In genomic region chr10:63889756-63890155, GRCh38 we compare ENCODE assay signal across 22 cellular contexts.
"Had no signal": no experiment of that assay in that cellular context is flagged by ENCODE, and none has a peak within 500 bp of the region (broad histone marks: within the 10 kb centered on the region; RNA-seq: fewer than 3 reads in every experiment).

No MANE protein-coding gene starts in this region.

- H3K79me2 ChIP-seq: hepatocyte had no signal

- H3K27me3 Mint-ChIP-seq: dendritic cell treated with granulocyte-macrophage colony-stimulating factor and Interleukin-4, amounts not matched to agents 40 ng/mL and 50 ng/mL, for 4 days had no signal

- H3K27ac ChIP-seq: esophagus squamous epithelium, hepatocyte, neutrophil, spleen, thoracic aorta, transverse colon had no signal

- H3K9me3 ChIP-seq: esophagus squamous epithelium, neutrophil, spleen, thoracic aorta, transverse colon had no signal

- H2AFZ ChIP-seq: hepatocyte had no signal

- H3K36me3 ChIP-seq: esophagus squamous epithelium, neutrophil, spleen, thoracic aorta, transverse colon had no signal

- H3K9me3 Mint-ChIP-seq: dendritic cell treated with granulocyte-macrophage colony-stimulating factor and Interleukin-4, amounts not matched to agents 40 ng/mL and 50 ng/mL, for 4 days; effector memory CD8-positive, alpha-beta T cell; nephron; stimulated activated naive B cell treated with anti-CD40 and anti-IgM and Interleukin-4, amounts not matched to agents 10 μg/mL and 1 μg/mL and 100 μg/mL, for 72 hours; stimulated activated naive CD8-positive, alpha-beta T cell treated with anti-CD3 and anti-CD28 coated beads, Interleukin-15, amount 100 ng/mL, for 72 hours had no signal

- H3K27me3 ChIP-seq: esophagus squamous epithelium, hepatocyte, neutrophil, spleen, transverse colon had no signal

- H3K4me3 ChIP-seq: esophagus squamous epithelium, hepatocyte, lung, spleen, thoracic aorta, transverse colon had no signal

- H3K4me3 Mint-ChIP-seq: dendritic cell treated with granulocyte-macrophage colony-stimulating factor and Interleukin-4, amounts not matched to agents 40 ng/mL and 50 ng/mL, for 4 days; effector memory CD8-positive, alpha-beta T cell; naive B cell; nephron; stimulated activated naive B cell treated with anti-CD40 and anti-IgM and Interleukin-4, amounts not matched to agents 10 μg/mL and 1 μg/mL and 100 μg/mL, for 72 hours; stimulated activated naive CD8-positive, alpha-beta T cell treated with anti-CD3 and anti-CD28 coated beads, Interleukin-15, amount 100 ng/mL, for 72 hours had no signal

- H3K4me1 ChIP-seq: esophagus squamous epithelium, spleen, transverse colon had no signal

- H3K27ac Mint-ChIP-seq: dendritic cell treated with granulocyte-macrophage colony-stimulating factor and Interleukin-4, amounts not matched to agents 40 ng/mL and 50 ng/mL, for 4 days; effector memory CD8-positive, alpha-beta T cell; naive B cell; nephron; stimulated activated naive B cell treated with anti-CD40 and anti-IgM and Interleukin-4, amounts not matched to agents 10 μg/mL and 1 μg/mL and 100 μg/mL, for 72 hours; stimulated activated naive CD8-positive, alpha-beta T cell treated with anti-CD3 and anti-CD28 coated beads, Interleukin-15, amount 100 ng/mL, for 72 hours had no signal

- H3K4me2 ChIP-seq: hepatocyte had no signal

- DNase-seq: effector memory CD8-positive, alpha-beta T cell; esophagus squamous epithelium; foreskin fibroblast; head of caudate nucleus; kidney; left cardiac atrium; left ventricle myocardium superior; mesendoderm; naive B cell; posterior cingulate gyrus; spleen; stimulated activated CD4-positive, alpha-beta T cell treated with anti-CD3 and anti-CD28 coated beads, Interleukin-2, amount 100 ng/mL, for 24 hours; stimulated activated CD4-positive, alpha-beta T cell treated with anti-CD3 and anti-CD28 coated beads, Interleukin-4, amount 100 ng/mL, for 4 hours; stimulated activated naive B cell treated with anti-CD40 and anti-IgM and Interleukin-4, amounts not matched to agents 10 μg/mL and 1 μg/mL and 100 μg/mL, for 72 hours; stimulated activated naive CD8-positive, alpha-beta T cell treated with anti-CD3 and anti-CD28 coated beads, Interleukin-15, amount 100 ng/mL, for 72 hours; transverse colon had no signal

- H3K36me3 Mint-ChIP-seq: naive B cell; stimulated activated naive B cell treated with anti-CD40 and anti-IgM and Interleukin-4, amounts not matched to agents 10 μg/mL and 1 μg/mL and 100 μg/mL, for 72 hours had no signal

- H3K4me1 Mint-ChIP-seq: naive B cell; stimulated activated naive B cell treated with anti-CD40 and anti-IgM and Interleukin-4, amounts not matched to agents 10 μg/mL and 1 μg/mL and 100 μg/mL, for 72 hours; stimulated activated naive CD8-positive, alpha-beta T cell treated with anti-CD3 and anti-CD28 coated beads, Interleukin-15, amount 100 ng/mL, for 72 hours had no signal
